Comparison of ENCODE assay signal across 8 cellular contexts in the genomic region with DNA sequence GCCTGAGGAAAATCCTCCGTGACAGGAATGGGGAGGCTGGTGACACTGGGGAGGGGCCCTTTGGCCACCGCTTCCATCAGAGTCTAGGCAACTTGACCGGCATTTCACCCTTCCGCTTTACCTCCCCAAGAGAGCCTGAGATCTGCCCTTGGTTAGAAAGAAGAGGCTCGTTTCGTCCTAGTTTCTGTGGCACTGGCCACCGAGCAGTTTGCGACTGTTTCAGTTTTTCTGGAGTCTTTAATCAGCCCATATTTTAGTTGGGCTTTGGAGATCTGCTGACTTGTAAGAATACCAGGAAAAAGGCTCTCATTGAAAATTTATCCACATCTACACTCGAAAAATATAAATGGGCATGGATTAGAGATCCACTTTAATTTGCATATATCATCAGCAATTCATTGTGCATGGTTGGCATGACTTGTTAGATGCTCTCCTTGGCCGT. TPM values are rescaled to one million over a fixed set of nuclear protein-coding genes. Genes with fewer than 3 reads are reported as not detected.
DNase-seq lines count a peak whose midpoint lies in the region; ATAC-seq and TF ChIP-seq lines count a peak whose summit lies in the region.

No MANE protein-coding gene starts in this region.

- no peak for TF ChIP-seq POLR2A in prostate gland (IDR thresholded peaks at IDR 0.05)

- peak; percentile 32 for ATAC-seq in HG02588 (IDR thresholded peaks at IDR 0.05; ENCODE audit: unreplicated experiment)
- ATAC-seq in HG03571 (IDR thresholded peaks at IDR 0.05; ENCODE audit: unreplicated experiment): no peak
- no peak for ATAC-seq in HG02571 (IDR thresholded peaks at IDR 0.05; ENCODE audit: unreplicated experiment)

- intact Hi-C loops in prostate gland (cut with DNase I): loop anchor here (10.0 kb wide), 1 partner anchor 170 kb away; no protein-coding TSS in a partner anchor

- H3K9me3 ChIP-seq in SJCRH30 (replicated peaks) (no peaks in the 10 kb centered on the region), prostate gland (no peaks in the 10 kb centered on the region)

- H3K4me3 ChIP-seq in SJCRH30 (peak overlapping the region; percentile 85), fibroblast of pulmonary artery (replicated peaks; ENCODE audit: low read depth, low read length) (peak overlapping the region; percentile 59), prostate gland (peak overlapping the region; percentile 49 to 51)

- under 1% methylated on average over 10 of the region's 10 CpGs for WGBS in prostate gland

- H3K4me1 ChIP-seq in SJCRH30: 0 out of 2 replicates have a peak, but pooled peaks cover 3% of the 10 kb centered on the region
- no peaks in the 10 kb centered on the region for H3K4me1 ChIP-seq in prostate gland (replicated peaks)

- DNase-seq in G401 (ENCODE audit: low spot score): peak; percentile 79
- DNase-seq in SJCRH30: peak in 1 of 2 experiments; percentile 5
- DNase-seq in fibroblast of pulmonary artery (ENCODE audit: low read depth): no peak
- no peak for DNase-seq in prostate gland (ENCODE audit: low spot score)
- no peak for DNase-seq in activated CD8-positive, alpha-beta memory T cell treated with anti-CD3 and anti-CD28 coated beads, Interleukin-2, amount 50 U/mL, for 4 hours

- in situ Hi-C loops in G401 (cut with HindIII; ENCODE audit: low sequenced_read_pairs): no loop called here

- H3K27me3 ChIP-seq in SJCRH30 (no peaks in the 10 kb centered on the region), prostate gland (replicated peaks; ENCODE audit: insufficient read depth) (no peaks in the 10 kb centered on the region)

- TF ChIP-seq CTCF in fibroblast of pulmonary artery (IDR thresholded peaks at IDR 0.05; ENCODE audit: low read length, missing control alignments) (no peak), prostate gland (IDR thresholded peaks at IDR 0.05) (no peak)

- H3K36me3 ChIP-seq in SJCRH30 (no peaks in the 10 kb centered on the region), prostate gland (no peaks in the 10 kb centered on the region)

- H3K27ac ChIP-seq in SJCRH30 (peak overlapping the region; percentile 23; the same call in 1 of the 2 replicates), prostate gland (peak overlapping the region; percentile 60 to 70)

RNA-seq across cellular contexts. Expression of a gene that starts 0.4 kb away (rescaled TPM):
- total RNA-seq in G401 (2014; rRNA removed; shearing (Covaris generic)): not detected in 2 replicates
- 1.4 and 2.4 TPM in 2 replicates for total RNA-seq in SJCRH30 (2014; rRNA removed; shearing (Covaris generic))
- total RNA-seq in prostate gland: 10 to 100 TPM; 13.0 to 17.4 TPM
